ENCODE assay signal across 1 cellular context in genomic region chr17:50094753-50095616, GRCh38.
TF ChIP-seq lines count a peak whose summit lies in the region.

TSS of gene PDK2 (plus strand) at chr17:50095351. CDS start at chr17:50095436, 85 bp downstream.

TF ChIP-seq in A549, 52 proteins besides CTCF, POLR2A, EP300 and RAD21 (continued from another document):
- TF ChIP-seq, protein P1, sequence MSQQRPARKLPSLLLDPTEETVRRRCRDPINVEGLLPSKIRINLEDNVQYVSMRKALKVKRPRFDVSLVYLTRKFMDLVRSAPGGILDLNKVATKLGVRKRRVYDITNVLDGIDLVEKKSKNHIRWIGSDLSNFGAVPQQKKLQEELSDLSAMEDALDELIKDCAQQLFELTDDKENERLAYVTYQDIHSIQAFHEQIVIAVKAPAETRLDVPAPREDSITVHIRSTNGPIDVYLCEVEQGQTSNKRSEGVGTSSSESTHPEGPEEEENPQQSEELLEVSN (IDR thresholded peaks at IDR 0.05; ENCODE audit: borderline replicate concordance, low read depth) = peak; percentile 79; the same call in 1 of the 2 replicates
- TF ChIP-seq JUN (IDR thresholded peaks at IDR 0.05) (peak; percentile 17 to 25; a peak in 1 of 5 replicates), RNF2 (IDR thresholded peaks at IDR 0.05; ENCODE audit: borderline replicate concordance, low read depth) (no peak), CHD2 (IDR thresholded peaks at IDR 0.05; ENCODE audit: low read length, partially characterized antibody) (peak; percentile 30), RARB (CRISPR knock-in tag; IDR thresholded peaks at IDR 0.05) (no peak), HOXA7 (CRISPR knock-in tag; IDR thresholded peaks at IDR 0.05) (peak; percentile 68; the same call in 1 of the 2 replicates), ZNF302 (CRISPR knock-in tag; IDR thresholded peaks at IDR 0.05) (no peak), HDAC2 (IDR thresholded peaks at IDR 0.05) (no peak), REST (IDR thresholded peaks at IDR 0.05) (no peak), FOXS1 (CRISPR knock-in tag; IDR thresholded peaks at IDR 0.05) (no peak), CHD4 (IDR thresholded peaks at IDR 0.05; ENCODE audit: borderline replicate concordance) (no peak; the same call in 1 of the 2 replicates), SREBF2 (IDR thresholded peaks at IDR 0.05) (no peak), GATA3 (IDR thresholded peaks at IDR 0.05; ENCODE audit: borderline replicate concordance) (no peak)
- TF ChIP-seq, protein P2, sequence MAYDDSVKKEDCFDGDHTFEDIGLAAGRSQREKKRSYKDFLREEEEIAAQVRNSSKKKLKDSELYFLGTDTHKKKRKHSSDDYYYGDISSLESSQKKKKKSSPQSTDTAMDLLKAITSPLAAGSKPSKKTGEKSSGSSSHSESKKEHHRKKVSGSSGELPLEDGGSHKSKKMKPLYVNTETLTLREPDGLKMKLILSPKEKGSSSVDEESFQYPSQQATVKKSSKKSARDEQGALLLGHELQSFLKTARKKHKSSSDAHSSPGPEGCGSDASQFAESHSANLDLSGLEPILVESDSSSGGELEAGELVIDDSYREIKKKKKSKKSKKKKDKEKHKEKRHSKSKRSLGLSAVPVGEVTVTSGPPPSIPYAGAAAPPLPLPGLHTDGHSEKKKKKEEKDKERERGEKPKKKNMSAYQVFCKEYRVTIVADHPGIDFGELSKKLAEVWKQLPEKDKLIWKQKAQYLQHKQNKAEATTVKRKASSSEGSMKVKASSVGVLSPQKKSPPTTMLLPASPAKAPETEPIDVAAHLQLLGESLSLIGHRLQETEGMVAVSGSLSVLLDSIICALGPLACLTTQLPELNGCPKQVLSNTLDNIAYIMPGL (CRISPR knock-in tag; IDR thresholded peaks at IDR 0.05; ENCODE audit: borderline replicate concordance) = no peak
